27 cellular contexts compared by ENCODE assay signal in genomic region chr10:86691333-86692022, GRCh38. TPM values are rescaled to one million over a fixed set of nuclear protein-coding genes. Genes with fewer than 3 reads are reported as not detected.
"Had no signal": no experiment of that assay in that cellular context is flagged by ENCODE, and none has a peak within 500 bp of the region (broad histone marks: within the 10 kb centered on the region; RNA-seq: fewer than 3 reads in every experiment).

No MANE protein-coding gene starts in this region.

- H3K4me3 Mint-ChIP-seq: activated naive CD8-positive, alpha-beta T cell treated with anti-CD3 and anti-CD28 coated beads for 36 hours; activated T-cell treated with anti-CD3 and anti-CD28 coated beads, Interleukin-2, amount 50 U/mL, for 4 hours; nephron progenitor cell; T-helper 17 cell had no signal

- ATAC-seq: activated T-cell treated with anti-CD3 and anti-CD28 coated beads, Interleukin-2, amount 50 U/mL, for 4 hours; left lung; T-helper 17 cell; upper lobe of right lung had no signal

- H3K27me3 ChIP-seq: upper lobe of right lung had no signal

- H3K27ac Mint-ChIP-seq: activated naive CD8-positive, alpha-beta T cell treated with anti-CD3 and anti-CD28 coated beads for 36 hours; nephron progenitor cell; T-helper 17 cell had no signal

- H3K36me3 ChIP-seq: left lung, spleen, upper lobe of right lung had no signal

- H3K9me3 ChIP-seq: left lung, spleen, upper lobe of right lung had no signal

- H3K36me3 Mint-ChIP-seq: activated naive CD8-positive, alpha-beta T cell treated with anti-CD3 and anti-CD28 coated beads for 36 hours had no signal

- H3K4me3 ChIP-seq: left lung, SK-N-MC, spleen, upper lobe of right lung had no signal

- DNase-seq: activated CD4-positive, alpha-beta T cell treated with anti-CD3 and anti-CD28 coated beads, Interleukin-2, amount 50 U/mL, for 4 hours; activated CD8-positive, alpha-beta memory T cell treated with anti-CD3 and anti-CD28 coated beads for 24 hours; activated CD8-positive, alpha-beta memory T cell treated with anti-CD3 and anti-CD28 coated beads, Interleukin-2, amount 50 U/mL, for 48 hours; activated naive CD4-positive, alpha-beta T cell treated with Interleukin-2 at 50 U/mL for 16 hours; activated naive CD8-positive, alpha-beta T cell treated with anti-CD3 and anti-CD28 coated beads for 36 hours; activated T-cell treated with anti-CD3 and anti-CD28 coated beads, Interleukin-2, amount 50 U/mL, for 4 hours; caudate nucleus; dermis blood vessel endothelial cell; effector CD8-positive, alpha-beta T cell; foreskin melanocyte; head of caudate nucleus; mammary epithelial cell; midbrain; nephron progenitor cell; occipital lobe; SHP77 treated with DMSO at 0.1 percent for 48 hours; spleen; stimulated activated CD4-positive, alpha-beta T cell treated with anti-CD3 and anti-CD28 coated beads, Interleukin-4, amount 100 ng/mL, for 1 hour; stimulated activated naive CD4-positive, alpha-beta T cell; SW 1271; T-helper 17 cell; upper lobe of right lung had no signal

- H3K27me3 Mint-ChIP-seq: activated naive CD8-positive, alpha-beta T cell treated with anti-CD3 and anti-CD28 coated beads for 36 hours; T-helper 17 cell had no signal

- H3K27ac ChIP-seq: left lung, SK-N-MC, spleen, upper lobe of right lung, VCaP had no signal

- H3K9me3 Mint-ChIP-seq: activated naive CD8-positive, alpha-beta T cell treated with anti-CD3 and anti-CD28 coated beads for 36 hours; activated T-cell treated with anti-CD3 and anti-CD28 coated beads, Interleukin-2, amount 50 U/mL, for 4 hours; nephron progenitor cell had no signal

RNA-seq across cellular contexts. Expression of gene LDB3, which starts 23.2 kb away (rescaled TPM):
- total RNA-seq: dermis blood vessel endothelial cell, mammary epithelial cell, T-helper 17 cell had no signal
- polyA plus RNA-seq: mammary epithelial cell had no signal

RNA-seq across cellular contexts. Expression of gene OPN4, which starts 37.1 kb away (rescaled TPM):
- total RNA-seq: activated naive CD8-positive, alpha-beta T cell treated with anti-CD3 and anti-CD28 coated beads for 36 hours; activated T-cell treated with anti-CD3 and anti-CD28 coated beads, Interleukin-2, amount 50 U/mL, for 4 hours; dermis blood vessel endothelial cell; kidney; left lung; mammary epithelial cell; myocyte; occipital lobe; spleen; T-helper 17 cell; upper lobe of right lung had no signal
- polyA plus RNA-seq: mammary epithelial cell, spleen had no signal
